In the genomic region with DNA sequence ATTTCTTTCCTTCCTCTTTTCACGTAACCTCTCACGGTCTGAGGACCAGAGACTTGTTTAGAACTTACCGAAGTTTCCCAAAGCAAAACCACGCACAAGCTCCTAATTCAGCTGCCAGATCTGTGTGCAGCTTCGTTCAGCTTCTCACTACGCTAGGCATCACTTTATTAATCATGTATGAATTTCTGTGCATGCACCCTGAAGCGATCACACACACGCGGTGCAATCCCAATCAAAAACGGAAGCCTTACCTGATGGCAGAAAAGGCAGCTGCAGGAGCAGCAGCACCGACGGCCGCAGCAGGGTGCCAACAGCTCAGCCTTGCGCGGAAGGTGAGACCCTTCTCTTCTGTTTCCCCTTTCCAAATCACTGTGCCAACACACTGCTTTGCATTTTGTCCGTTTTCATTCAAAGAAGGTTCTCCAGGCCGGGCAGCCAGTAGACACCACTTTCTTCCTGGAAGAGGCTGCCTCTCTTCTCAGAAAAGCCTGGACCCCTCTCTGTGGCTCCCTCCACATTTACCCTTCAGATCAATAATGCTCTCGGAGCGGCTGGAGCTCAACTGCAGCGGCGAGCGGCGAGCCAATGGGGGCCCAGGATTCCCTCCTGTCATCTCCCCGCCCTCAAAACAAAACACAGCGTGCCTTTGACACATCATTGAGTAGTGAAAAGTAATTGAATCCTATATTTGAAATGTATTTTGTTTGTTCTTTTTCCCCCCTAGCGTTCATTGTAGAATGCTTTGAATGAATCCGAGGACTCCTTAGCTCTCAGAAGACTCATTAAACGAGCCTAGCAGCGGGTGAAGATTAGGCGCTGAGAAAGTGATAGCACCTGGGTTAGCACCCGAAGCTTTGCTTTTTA, we compare ENCODE assay signal across 9 cellular contexts. TPM values are rescaled to one million over a fixed set of nuclear protein-coding genes. Genes with fewer than 3 reads are reported as not detected.
DNase-seq lines count a peak whose midpoint lies in the region; FAIRE-seq and TF ChIP-seq lines count a peak whose summit lies in the region.
"Had no signal": no experiment of that assay in that cellular context is flagged by ENCODE, and none has a peak within 500 bp of the region (broad histone marks: within the 10 kb centered on the region; RNA-seq: fewer than 3 reads in every experiment).

A gene (minus strand): TSS at position 538 of the 864 bp plus-strand sequence.

- no peak for TF ChIP-seq EP300 in SK-N-SH (IDR thresholded peaks at IDR 0.05; ENCODE audit: borderline replicate concordance in 1 of 2, low read depth in 1 of 2, low read length in 1 of 2)

- CTCF ChIA-PET in SK-N-SH (lab: Yijun Ruan, JAX): no interaction called here

- no peak for FAIRE-seq in GM12892 (lab: Jason Lieb, UNC)

- H3K4me3 ChIP-seq in HUES48 (ENCODE audit: low read depth, low read length) (peak within 1 kb of the TSS; percentile 69), SK-N-SH (ENCODE audit: low read depth in 2 of 2, low read length in 1 of 2) (peak within 1 kb of the TSS in 1 of 2 experiments; percentile 53; a peak in 1 of 4 replicates), smooth muscle cell (peak within 1 kb of the TSS; percentile 52)

- no peaks in the 10 kb centered on the region for H3K79me2 ChIP-seq in SK-N-SH (ENCODE audit: insufficient read depth)
- H3K79me2 ChIP-seq in smooth muscle cell (ENCODE audit: low read depth): no peaks in the 10 kb centered on the region

- no peaks in the 10 kb centered on the region for H3K36me3 ChIP-seq in HUES48 (ENCODE audit: control insufficient read depth, insufficient read depth, low read length)
- H3K36me3 ChIP-seq in SK-N-SH (replicated peaks in 1 of 2; ENCODE audit: control insufficient read depth in 1 of 2, insufficient read depth in 2 of 2, low read length in 1 of 2): no peaks in the 10 kb centered on the region
- no peaks in the 10 kb centered on the region for H3K36me3 ChIP-seq in smooth muscle cell (ENCODE audit: low read depth)

- DNase-seq in T-helper 1 cell: no peak
- DNase-seq in SK-N-SH: no peak
- peak; percentile 79 for DNase-seq in glutamatergic neuron
- DNase-seq in smooth muscle cell (lab: John Stamatoyannopoulos, UW; ENCODE audit: unreplicated experiment): no peak
- DNase-seq in GM12892 (ENCODE audit: insufficient read length): no peak
- no peak for DNase-seq in NCI-H2029 treated with DMSO at 0.1 percent for 48 hours (lab: John Stamatoyannopoulos, UW)

- H3K27me3 ChIP-seq in HUES48 (ENCODE audit: control insufficient read depth, insufficient read depth, low read length) (peaks cover 24% of the 10 kb centered on the region), SK-N-SH (ENCODE audit: insufficient read depth) (peaks cover 17% of the 10 kb centered on the region; the same call in 1 of the 2 replicates), smooth muscle cell (ENCODE audit: low read depth) (peaks cover 53% of the 10 kb centered on the region)

- TF ChIP-seq CTCF in SK-N-SH (IDR thresholded peaks at IDR 0.05): no peak
- TF ChIP-seq CTCF in glutamatergic neuron (IDR thresholded peaks at IDR 0.05; ENCODE audit: partially characterized antibody, unreplicated experiment): no peak
- TF ChIP-seq CTCF in smooth muscle cell (IDR thresholded peaks at IDR 0.05; ENCODE audit: borderline replicate concordance, insufficient read depth, poor library complexity, severe bottlenecking): no peak

- WGBS in SK-N-SH (ENCODE audit: low lambda C conversion rate): 2% methylated on average over 29 of the region's 31 CpGs
- 3% methylated on average over 31 of the region's 31 CpGs for WGBS in smooth muscle cell (ENCODE audit: low lambda C conversion rate)

- no peaks in the 10 kb centered on the region for H3K9me2 ChIP-seq in SK-N-SH

- H3K27ac Mint-ChIP-seq in T-helper 1 cell treated with Interleukin-12 subunit alpha and Interleukin-12 subunit beta and Interleukin-4 antibody, amounts not matched to agents 30 μg/mL and 1 μg/mL, for 36 hours: no peak within 1 kb of the TSS
- peak within 1 kb of the TSS; percentile 49 for H3K27ac Mint-ChIP-seq in glutamatergic neuron (ENCODE audit: unreplicated experiment)

- H3K4me2 ChIP-seq in SK-N-SH: peak within 1 kb of the TSS; percentile 66; the same call in 1 of the 2 replicates
- peak within 1 kb of the TSS; percentile 92 for H3K4me2 ChIP-seq in smooth muscle cell

- H3K36me3 Mint-ChIP-seq in T-helper 1 cell treated with Interleukin-12 subunit alpha and Interleukin-12 subunit beta and Interleukin-4 antibody, amounts not matched to agents 30 μg/mL and 1 μg/mL, for 36 hours (ENCODE audit: low read depth): no peaks in the 10 kb centered on the region
- H3K36me3 Mint-ChIP-seq in glutamatergic neuron (ENCODE audit: unreplicated experiment): no peaks in the 10 kb centered on the region

- H3K4me3 Mint-ChIP-seq in T-helper 1 cell treated with Interleukin-12 subunit alpha and Interleukin-12 subunit beta and Interleukin-4 antibody, amounts not matched to agents 30 μg/mL and 1 μg/mL, for 36 hours: peak within 1 kb of the TSS; percentile 14
- peak within 1 kb of the TSS; percentile 98 for H3K4me3 Mint-ChIP-seq in glutamatergic neuron (ENCODE audit: unreplicated experiment)

- H3F3A ChIP-seq in SK-N-SH (replicated peaks; ENCODE audit: insufficient read depth): no peaks in the 10 kb centered on the region
- H3F3A ChIP-seq in smooth muscle cell (ENCODE audit: low read depth): no peaks in the 10 kb centered on the region

- peaks cover 10% of the 10 kb centered on the region for H3K27me3 Mint-ChIP-seq in T-helper 1 cell treated with Interleukin-12 subunit alpha and Interleukin-12 subunit beta and Interleukin-4 antibody, amounts not matched to agents 30 μg/mL and 1 μg/mL, for 36 hours (ENCODE audit: low read depth)
- peaks cover 2% of the 10 kb centered on the region for H3K27me3 Mint-ChIP-seq in glutamatergic neuron (ENCODE audit: unreplicated experiment)

- POLR2A ChIA-PET in SK-N-SH (lab: Yijun Ruan, JAX): no interaction called here

- no peak for TF ChIP-seq POLR2A in GM12892 (IDR thresholded peaks at IDR 0.05; ENCODE audit: low read depth, low read length)

- H3K4me1 ChIP-seq in HUES48 (ENCODE audit: control insufficient read depth, insufficient read depth, low read length): peaks cover 12% of the 10 kb centered on the region
- H3K4me1 ChIP-seq in SK-N-SH (ENCODE audit: control insufficient read depth in 1 of 2, insufficient read depth in 2 of 2, low read depth in 1 of 2, low read length in 1 of 2): no peaks in the 10 kb centered on the region
- peaks cover 8% of the 10 kb centered on the region for H3K4me1 ChIP-seq in smooth muscle cell (ENCODE audit: low read depth)

- H3K9me3 Mint-ChIP-seq in T-helper 1 cell treated with Interleukin-12 subunit alpha and Interleukin-12 subunit beta and Interleukin-4 antibody, amounts not matched to agents 30 μg/mL and 1 μg/mL, for 36 hours: no peaks in the 10 kb centered on the region
- H3K9me3 Mint-ChIP-seq in glutamatergic neuron (ENCODE audit: unreplicated experiment): no peaks in the 10 kb centered on the region

- no peak for TF ChIP-seq RAD21 in SK-N-SH (IDR thresholded peaks at IDR 0.05; ENCODE audit: low read length)

- H4K20me1 ChIP-seq in SK-N-SH (ENCODE audit: insufficient read depth): no peaks in the 10 kb centered on the region
- no peaks in the 10 kb centered on the region for H4K20me1 ChIP-seq in smooth muscle cell (ENCODE audit: low read depth)

- H3K9ac ChIP-seq in HUES48 (ENCODE audit: low read depth, low read length) (no peak within 1 kb of the TSS), SK-N-SH (no peak within 1 kb of the TSS), smooth muscle cell (ENCODE audit: low read depth) (no peak within 1 kb of the TSS)

- H3K9me3 ChIP-seq in HUES48 (ENCODE audit: control insufficient read depth, insufficient read depth, low read length) (no peaks in the 10 kb centered on the region), SK-N-SH (no peaks in the 10 kb centered on the region), smooth muscle cell (replicated peaks; ENCODE audit: low read depth) (no peaks in the 10 kb centered on the region)

- H3K4me1 Mint-ChIP-seq in T-helper 1 cell treated with Interleukin-12 subunit alpha and Interleukin-12 subunit beta and Interleukin-4 antibody, amounts not matched to agents 30 μg/mL and 1 μg/mL, for 36 hours (ENCODE audit: low read depth): peaks cover 2% of the 10 kb centered on the region
- H3K4me1 Mint-ChIP-seq in glutamatergic neuron (ENCODE audit: low read depth, unreplicated experiment): peaks cover 2% of the 10 kb centered on the region

- H3K27ac ChIP-seq in HUES48 (ENCODE audit: low read depth, low read length) (no peak within 1 kb of the TSS), SK-N-SH (ENCODE audit: low read depth in 2 of 2, low read length in 1 of 2) (no peak within 1 kb of the TSS), smooth muscle cell (ENCODE audit: low read depth) (no peak within 1 kb of the TSS)

- peak within 1 kb of the TSS; percentile 29; the same call in 1 of the 2 replicates for H2AFZ ChIP-seq in SK-N-SH (ENCODE audit: low read depth)
- H2AFZ ChIP-seq in smooth muscle cell (ENCODE audit: low read depth): peak within 1 kb of the TSS; percentile 71

TF ChIP-seq in SK-N-SH, 30 proteins besides CTCF, POLR2A, EP300 and RAD21 (continues in another document):
- no peak for TF ChIP-seq JUND (IDR thresholded peaks at IDR 0.05)
- TF ChIP-seq MXI1 (IDR thresholded peaks at IDR 0.05; ENCODE audit: low read depth, low read length): no peak
- TF ChIP-seq, protein P1, sequence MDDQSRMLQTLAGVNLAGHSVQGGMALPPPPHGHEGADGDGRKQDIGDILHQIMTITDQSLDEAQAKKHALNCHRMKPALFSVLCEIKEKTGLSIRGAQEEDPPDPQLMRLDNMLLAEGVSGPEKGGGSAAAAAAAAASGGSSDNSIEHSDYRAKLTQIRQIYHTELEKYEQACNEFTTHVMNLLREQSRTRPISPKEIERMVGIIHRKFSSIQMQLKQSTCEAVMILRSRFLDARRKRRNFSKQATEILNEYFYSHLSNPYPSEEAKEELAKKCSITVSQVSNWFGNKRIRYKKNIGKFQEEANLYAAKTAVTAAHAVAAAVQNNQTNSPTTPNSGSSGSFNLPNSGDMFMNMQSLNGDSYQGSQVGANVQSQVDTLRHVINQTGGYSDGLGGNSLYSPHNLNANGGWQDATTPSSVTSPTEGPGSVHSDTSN (IDR thresholded peaks at IDR 0.05): no peak
- TF ChIP-seq FOXJ3 (CRISPR knock-in tag; IDR thresholded peaks at IDR 0.05): no peak
- no peak for TF ChIP-seq POLR2AphosphoS5 (IDR thresholded peaks at IDR 0.05; ENCODE audit: low read depth, low read length)
- no peak for TF ChIP-seq YY1 (IDR thresholded peaks at IDR 0.05; ENCODE audit: low read depth)

RNA-seq across cellular contexts. Expression of the gene that starts here (rescaled TPM):
- polyA plus RNA-seq in SK-N-SH (2012; rRNA removed) (not detected in 2 replicates), smooth muscle cell (not detected in 2 replicates)
- polyA plus RNA-seq in SK-N-SH (2012; cell fraction: cytosol; rRNA removed): not detected in 2 replicates
- not detected in 2 replicates for polyA plus RNA-seq in SK-N-SH (2012; cell fraction: nucleus; rRNA removed)
- total RNA-seq in glutamatergic neuron (ENCODE audit: unreplicated experiment) (23.5 TPM), smooth muscle cell (not detected in 2 replicates)
- not detected for polyA plus RNA-seq in GM12892 (2012; ENCODE audit: missing spikeins)
- total RNA-seq: myocyte had no signal

Comparison
In these comparisons a context has a peak if more than half of its experiments do, and no peak if none do; other contexts are left out.
1. RNA of the gene that starts here (total RNA-seq): 23.5 TPM in glutamatergic neuron (single experiment); not detected in smooth muscle cell; every median in the first group is over 10 times any median in the second.